ENCODE assay signal across 25 cellular contexts in the genomic region with DNA sequence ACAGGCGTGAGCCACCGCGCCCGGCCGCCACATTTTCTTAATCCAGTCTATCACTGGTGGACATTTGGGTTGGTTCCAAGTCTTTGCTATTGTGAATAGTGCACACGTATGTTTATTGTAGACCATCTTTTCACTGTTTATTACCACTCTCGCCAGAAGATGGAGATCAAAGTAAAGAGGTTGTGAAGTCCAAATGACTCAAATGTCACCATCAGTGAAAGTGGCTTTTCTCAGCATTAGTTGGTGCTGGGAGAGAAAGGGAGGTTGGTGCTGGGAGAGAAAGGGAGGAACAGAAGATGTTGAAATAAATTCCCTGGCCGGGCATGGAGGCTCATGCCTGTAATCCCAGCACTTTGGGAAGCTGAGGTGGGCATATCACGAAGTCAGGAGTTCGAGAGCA.
"Had no signal": no experiment of that assay in that cellular context is flagged by ENCODE, and none has a peak within 500 bp of the region (broad histone marks: within the 10 kb centered on the region; RNA-seq: fewer than 3 reads in every experiment).

No MANE protein-coding gene starts in this region.

- H3K4me1 Mint-ChIP-seq: activated T-helper 17 cell treated with anti-CD3 and anti-CD28 coated beads, Interleukin-2, amount 50 U/mL, for 72 hours; stimulated activated effector memory CD8-positive, alpha-beta T cell treated with anti-CD3 and anti-CD28 coated beads, Interleukin-12 subunit alpha, Interleukin-12 subunit beta, amount 100 ng/mL, for 72 hours had no signal

- H3K9me3 ChIP-seq: mucosa of descending colon, sigmoid colon, thoracic aorta, uterus had no signal

- DNase-seq: activated CD4-positive, alpha-beta T cell treated with anti-CD3 and anti-CD28 coated beads for 1 hour; activated CD4-positive, alpha-beta T cell treated with anti-CD3 and anti-CD28 coated beads, Interleukin-2, amount 50 U/mL, for 1 hour; activated CD8-positive, alpha-beta T cell treated with anti-CD3 and anti-CD28 coated beads for 36 hours; activated gamma-delta T cell treated with Interleukin-2 at 50 U/mL for 16 hours; activated naive CD4-positive, alpha-beta T cell treated with anti-CD3 and anti-CD28 coated beads, Interleukin-2, amount 50 U/mL, for 16 hours; activated T-cell treated with anti-CD3 and anti-CD28 coated beads, Interleukin-2, amount 50 U/mL, for 4 hours; amniotic stem cell; caudate nucleus; cortex of kidney; head of caudate nucleus; hippocampal formation; left cardiac atrium; left ventricle myocardium superior; mucosa of descending colon; posterior cingulate gyrus; sigmoid colon; small intestine; stimulated activated CD4-positive, alpha-beta T cell treated with anti-CD3 and anti-CD28 coated beads, Interleukin-4, amount 100 ng/mL, for 24 hours; trophoblast cell; uterus had no signal

- H3K4me1 ChIP-seq: sigmoid colon, uterus had no signal

- H3K27ac ChIP-seq: sigmoid colon, thoracic aorta, uterus had no signal

- ATAC-seq: activated CD8-positive, alpha-beta T cell treated with anti-CD3 and anti-CD28 coated beads for 36 hours; activated T-cell treated with anti-CD3 and anti-CD28 coated beads, Interleukin-2, amount 50 U/mL, for 4 hours; activated T-helper 17 cell treated with anti-CD3 and anti-CD28 coated beads, Interleukin-2, amount 50 U/mL, for 72 hours; left cardiac atrium; left ventricle myocardium superior; mucosa of descending colon; natural killer cell treated with Interleukin-12 subunit alpha and Interleukin-12 subunit beta and Interleukin-15 and Interleukin-18, amount 100 ng/mL, for 72 hours; stimulated activated effector memory CD8-positive, alpha-beta T cell treated with anti-CD3 and anti-CD28 coated beads, Interleukin-12 subunit alpha, Interleukin-12 subunit beta, amount 100 ng/mL, for 72 hours had no signal

- H3K36me3 Mint-ChIP-seq: natural killer cell treated with Interleukin-12 subunit alpha and Interleukin-12 subunit beta and Interleukin-15 and Interleukin-18, amount 100 ng/mL, for 72 hours; stimulated activated effector memory CD8-positive, alpha-beta T cell treated with anti-CD3 and anti-CD28 coated beads, Interleukin-12 subunit alpha, Interleukin-12 subunit beta, amount 100 ng/mL, for 72 hours had no signal

- H3K27ac Mint-ChIP-seq: activated CD8-positive, alpha-beta T cell treated with anti-CD3 and anti-CD28 coated beads for 36 hours; activated T-helper 17 cell treated with anti-CD3 and anti-CD28 coated beads, Interleukin-2, amount 50 U/mL, for 72 hours; natural killer cell treated with Interleukin-12 subunit alpha and Interleukin-12 subunit beta and Interleukin-15 and Interleukin-18, amount 100 ng/mL, for 72 hours; stimulated activated effector memory CD8-positive, alpha-beta T cell treated with anti-CD3 and anti-CD28 coated beads, Interleukin-12 subunit alpha, Interleukin-12 subunit beta, amount 100 ng/mL, for 72 hours; stimulated activated naive CD8-positive, alpha-beta T cell treated with anti-CD3 and anti-CD28 coated beads, Interleukin-15, Interleukin-2, amounts not matched to agents 100 ng/mL and 50 ng/mL, for 24 hours had no signal

- H3K9me3 Mint-ChIP-seq: activated CD8-positive, alpha-beta T cell treated with anti-CD3 and anti-CD28 coated beads for 36 hours; activated T-cell treated with anti-CD3 and anti-CD28 coated beads, Interleukin-2, amount 50 U/mL, for 4 hours; activated T-helper 17 cell treated with anti-CD3 and anti-CD28 coated beads, Interleukin-2, amount 50 U/mL, for 72 hours; natural killer cell treated with Interleukin-12 subunit alpha and Interleukin-12 subunit beta and Interleukin-15 and Interleukin-18, amount 100 ng/mL, for 72 hours; stimulated activated effector memory CD8-positive, alpha-beta T cell treated with anti-CD3 and anti-CD28 coated beads, Interleukin-12 subunit alpha, Interleukin-12 subunit beta, amount 100 ng/mL, for 72 hours; stimulated activated naive CD8-positive, alpha-beta T cell treated with anti-CD3 and anti-CD28 coated beads, Interleukin-15, Interleukin-2, amounts not matched to agents 100 ng/mL and 50 ng/mL, for 24 hours had no signal

- H3K27me3 ChIP-seq: uterus had no signal

- H3K36me3 ChIP-seq: sigmoid colon, thoracic aorta, uterus had no signal

- H3K4me3 ChIP-seq: mucosa of descending colon, sigmoid colon, thoracic aorta, uterus had no signal

- H3K4me3 Mint-ChIP-seq: activated CD8-positive, alpha-beta T cell treated with anti-CD3 and anti-CD28 coated beads for 36 hours; activated T-cell treated with anti-CD3 and anti-CD28 coated beads, Interleukin-2, amount 50 U/mL, for 4 hours; activated T-helper 17 cell treated with anti-CD3 and anti-CD28 coated beads, Interleukin-2, amount 50 U/mL, for 72 hours; natural killer cell treated with Interleukin-12 subunit alpha and Interleukin-12 subunit beta and Interleukin-15 and Interleukin-18, amount 100 ng/mL, for 72 hours; stimulated activated effector memory CD8-positive, alpha-beta T cell treated with anti-CD3 and anti-CD28 coated beads, Interleukin-12 subunit alpha, Interleukin-12 subunit beta, amount 100 ng/mL, for 72 hours; stimulated activated naive CD8-positive, alpha-beta T cell treated with anti-CD3 and anti-CD28 coated beads, Interleukin-15, Interleukin-2, amounts not matched to agents 100 ng/mL and 50 ng/mL, for 24 hours had no signal
